ENCODE assay signal across 8 cellular contexts in the genomic region with DNA sequence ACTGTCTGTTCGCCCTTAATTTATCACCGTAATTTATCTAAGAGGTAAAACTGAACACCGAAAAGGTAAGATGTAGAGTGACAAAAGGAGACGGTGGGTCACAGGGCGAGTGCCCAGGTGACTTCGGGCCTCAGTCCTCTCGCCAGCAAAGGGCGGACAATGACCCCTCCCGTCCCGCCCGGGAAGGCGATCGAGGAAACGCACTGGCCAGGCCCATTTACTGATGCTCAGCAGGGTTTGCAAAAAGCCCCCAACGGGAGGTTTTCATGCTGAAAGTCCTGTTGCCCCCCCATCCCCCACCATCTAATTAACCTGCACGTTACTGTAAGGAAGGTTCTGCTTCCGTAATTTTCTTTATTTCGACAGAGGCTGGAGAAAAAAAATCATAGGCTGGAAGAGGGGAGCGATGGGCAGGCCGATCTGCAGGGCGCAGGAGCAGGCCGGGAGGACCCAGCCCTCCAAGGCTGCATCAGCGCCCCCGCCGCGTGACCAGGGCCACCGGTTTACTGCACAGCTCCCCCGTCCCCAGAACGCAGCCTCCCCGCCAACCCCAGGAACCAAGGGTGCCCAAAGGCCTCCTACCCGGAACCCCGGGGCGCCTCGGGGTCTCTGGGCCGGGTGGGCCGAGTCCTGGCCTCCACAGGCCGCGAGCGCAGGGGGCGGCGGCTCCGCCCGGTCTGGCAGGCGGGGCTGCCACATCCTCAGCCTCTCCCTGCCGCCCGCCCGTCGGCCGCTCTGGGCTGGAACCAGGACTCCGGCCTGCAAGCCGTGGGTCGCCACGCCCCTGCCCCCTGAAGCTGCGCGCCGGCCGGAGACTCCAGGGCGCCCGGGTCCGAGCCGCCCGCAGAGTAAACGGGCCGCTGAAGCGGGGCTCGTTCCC. TPM values are rescaled to one million over a fixed set of nuclear protein-coding genes. Genes with fewer than 3 reads are reported as not detected.
DNase-seq lines count a peak whose midpoint lies in the region; ATAC-seq, FAIRE-seq and TF ChIP-seq lines count a peak whose summit lies in the region.

No MANE protein-coding gene starts in this region.

- peaks cover 21% of the 10 kb centered on the region for H3K4me1 ChIP-seq in A549
- H3K4me1 ChIP-seq in Panc1 (ENCODE audit: control insufficient read depth, insufficient read depth, low read length): peaks cover 23% of the 10 kb centered on the region
- peaks cover 22% of the 10 kb centered on the region for H3K4me1 ChIP-seq in foreskin keratinocyte
- peaks cover 0 to 51% (median 46%) of the 10 kb centered on the region in 5 donors for H3K4me1 ChIP-seq in subcutaneous abdominal adipose tissue (ENCODE audit: control insufficient read depth in 5 of 5, insufficient read depth in 5 of 5, low read length in 5 of 5)

- ATAC-seq in A549 (peak; percentile 73 to 76), GM18868 (IDR thresholded peaks at IDR 0.05; ENCODE audit: unreplicated experiment) (peak; percentile 22), HG03159 (IDR thresholded peaks at IDR 0.05; ENCODE audit: unreplicated experiment) (peak; percentile 15), Panc1 (peak; percentile 79), foreskin keratinocyte (peak; percentile 51)

- H3K9me3 ChIP-seq in A549 (no peaks in the 10 kb centered on the region), Panc1 (ENCODE audit: control insufficient read depth, insufficient read depth, low read depth, low read length) (no peaks in the 10 kb centered on the region), subcutaneous abdominal adipose tissue (ENCODE audit: control insufficient read depth in 5 of 5, low read length in 5 of 5) (no peaks in the 10 kb centered on the region)

- peaks cover 21% of the 10 kb centered on the region for H3K4me1 Mint-ChIP-seq in nephron progenitor cell

- no peak for TF ChIP-seq POLR2A in A549 (IDR thresholded peaks at IDR 0.05; ENCODE audit: low read length)

- BruUV-seq in Panc1 (replicated peaks; lab: Mats Ljungman, UMichigan): no TSS peak

- peak overlapping the region; percentile 64 to 93 for H3K27ac ChIP-seq in A549
- H3K27ac ChIP-seq in Panc1 (ENCODE audit: low read length): peak overlapping the region; percentile 80
- H3K27ac ChIP-seq in foreskin keratinocyte: peak overlapping the region; percentile 82
- peak overlapping the region; percentile 57 for H3K27ac ChIP-seq in subcutaneous abdominal adipose tissue (ENCODE audit: low read depth, low read length)

- no peaks in the 10 kb centered on the region for H3K36me3 Mint-ChIP-seq in nephron progenitor cell (ENCODE audit: low read depth)

- H3K27me3 Mint-ChIP-seq in nephron progenitor cell (ENCODE audit: low read depth, poor library complexity): peaks cover 41% of the 10 kb centered on the region

- no peaks in the 10 kb centered on the region for H3K27me3 ChIP-seq in Panc1 (ENCODE audit: control insufficient read depth, insufficient read depth, low read length)
- H3K27me3 ChIP-seq in foreskin keratinocyte: no peaks in the 10 kb centered on the region
- peaks cover 3 to 11% (median 4%) of the 10 kb centered on the region in 5 donors for H3K27me3 ChIP-seq in subcutaneous abdominal adipose tissue (ENCODE audit: control insufficient read depth in 5 of 5, insufficient read depth in 4 of 5, low read length in 5 of 5)

- FAIRE-seq in A549 (lab: Jason Lieb, UNC): no peak

- POLR2A ChIA-PET in A549 (lab: Yijun Ruan, JAX): interaction anchor here (0.6 to 2.7 kb wide), 9 partner anchors 10 to 1728 kb away, joined by 3 to 25 read pairs (median 3); partner anchors contain the start of gene LHPP
- POLR2A ChIA-PET in Panc1 (lab: Charles Lee): interaction anchor here (0.7 kb wide), 1 partner anchor 372 kb away, joined by 3 read pairs; no protein-coding TSS in a partner anchor

- CTCF ChIA-PET in A549 (lab: Yijun Ruan, JAX): interaction anchor here (1.0 to 4.8 kb wide), 10 partner anchors 10 to 424 kb away, joined by 3 to 25 read pairs (median 6); no protein-coding TSS in a partner anchor
- CTCF ChIA-PET in Panc1 (lab: Charles Lee): no interaction called here

- DNase-seq in A549 (ENCODE audit: low read depth in 1 of 2, low spot score in 1 of 2) (peak; percentile 51 to 62), Panc1 (ENCODE audit: low read depth, low spot score) (no peak), foreskin keratinocyte (peak in 1 of 2 donors; percentile 34), nephron progenitor cell (peak; percentile 75)
- peak; percentile 7 for DNase-seq in activated gamma-delta T cell treated with anti-CD3 and anti-CD28 coated beads, Interleukin-2, amount 50 U/mL, for 16 hours (ENCODE audit: low read depth)

- peak overlapping the region in 4 of 5 donors; percentile 68 to 73 (median 69) for H3K9ac ChIP-seq in subcutaneous abdominal adipose tissue (ENCODE audit: low read length in 5 of 5)

- H3K4me3 ChIP-seq in A549 (peak overlapping the region; percentile 85), Panc1 (ENCODE audit: low read depth in 2 of 2, low read length in 2 of 2) (peak overlapping the region; percentile 64 to 79), subcutaneous abdominal adipose tissue (ENCODE audit: low read depth in 1 of 5, low read length in 5 of 5) (peak overlapping the region; percentile 64 to 82 (median 72))

- intact Hi-C loops in Panc1 (cut with micrococcal nuclease; ENCODE audit: unreplicated experiment): no loop called here

- WGBS in A549 (ENCODE audit: missing lambda C conversion rate): 31% methylated on average over 24 of the region's 66 CpGs

- in situ Hi-C loops in Panc1 (cut with HindIII; ENCODE audit: low pct_unique_long_range_greater_than_20kb, low sequenced_read_pairs): no loop called here

- H3K4me3 Mint-ChIP-seq in nephron progenitor cell: peak overlapping the region; percentile 86

- TF ChIP-seq CTCF in A549 (IDR thresholded peaks at IDR 0.05) (no peak), Panc1 (IDR thresholded peaks at IDR 0.05) (no peak; the same call in 1 of the 2 replicates), foreskin keratinocyte (conservative IDR thresholded peaks at IDR 0.05) (peak; percentile 27), nephron progenitor cell (IDR thresholded peaks at IDR 0.05) (no peak)

- H3K4me2 ChIP-seq in A549: peak overlapping the region; percentile 86

- H3K9me3 Mint-ChIP-seq in nephron progenitor cell: no peaks in the 10 kb centered on the region

- TF ChIP-seq RAD21 in A549 (conservative IDR thresholded peaks at IDR 0.05 in 1 of 2, IDR thresholded peaks at IDR 0.05 in 1 of 2): 0 out of 5 replicates have a peak, but pooled peaks of 1 of the 2 experiments have one; percentile 5

- no peaks in the 10 kb centered on the region for H3K36me3 ChIP-seq in Panc1 (ENCODE audit: control insufficient read depth, insufficient read depth, low read length)
- no peaks in the 10 kb centered on the region for H3K36me3 ChIP-seq in subcutaneous abdominal adipose tissue (ENCODE audit: control insufficient read depth in 5 of 5, insufficient read depth in 5 of 5, low read length in 5 of 5)

- TF ChIP-seq EP300 in A549 (IDR thresholded peaks at IDR 0.05): no peak

- H3K27ac Mint-ChIP-seq in nephron progenitor cell: peak overlapping the region; percentile 57

TF ChIP-seq in A549, 52 proteins besides CTCF, POLR2A, EP300 and RAD21 (continues in another document):
- no peak for TF ChIP-seq ZC3H11A (IDR thresholded peaks at IDR 0.05)
- TF ChIP-seq HOXB5 (CRISPR knock-in tag; IDR thresholded peaks at IDR 0.05): no peak
- no peak for TF ChIP-seq HEYL (CRISPR knock-in tag; IDR thresholded peaks at IDR 0.05)
- TF ChIP-seq SMC3 (IDR thresholded peaks at IDR 0.05): no peak
- TF ChIP-seq, protein P1, sequence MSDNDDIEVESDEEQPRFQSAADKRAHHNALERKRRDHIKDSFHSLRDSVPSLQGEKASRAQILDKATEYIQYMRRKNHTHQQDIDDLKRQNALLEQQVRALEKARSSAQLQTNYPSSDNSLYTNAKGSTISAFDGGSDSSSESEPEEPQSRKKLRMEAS (IDR thresholded peaks at IDR 0.05): no peak; the same call in 1 of the 2 replicates
- TF ChIP-seq NPAS2 (CRISPR knock-in tag; IDR thresholded peaks at IDR 0.05; ENCODE audit: borderline replicate concordance): no peak
- no peak for TF ChIP-seq PHF8 (IDR thresholded peaks at IDR 0.05; ENCODE audit: borderline replicate concordance, low read depth)

RNA-seq across cellular contexts. Expression of gene OAT, which starts 0.6 kb away (rescaled TPM):
- polyA plus RNA-seq in A549 (2011; rRNA removed): 82.6 and 97.6 TPM in 2 replicates
- polyA plus RNA-seq in A549 (2012; cell fraction: cytosol; rRNA removed): 34.2 and 40.9 TPM in 2 replicates
- 20.9 and 43.4 TPM in 2 replicates for polyA plus RNA-seq in A549 (2012; cell fraction: nucleus; rRNA removed)
- 74.5 to 81.3 TPM (median 75.3 TPM) in 3 replicates for polyA plus RNA-seq in A549 (2017; fragmentation: RNase III; extraction: RNeasy Plus Mini Kit Qiagen cat#74134 plus additional on column Dnase treatment)
- 34.0 and 40.0 TPM in 2 replicates for polyA minus RNA-seq in A549 (2011; rRNA and poly(A)+ RNA removed)
- 166 TPM for total RNA-seq in Panc1 (2021; ENCODE audit: unreplicated experiment)
- polyA plus RNA-seq in Panc1 (2012; ENCODE audit: insufficient read length): 94.8 TPM
- total RNA-seq in foreskin keratinocyte: 263 and 268 TPM in 2 replicates
- 146 and 166 TPM in 2 replicates for polyA plus RNA-seq in foreskin keratinocyte

RNA-seq across cellular contexts. Expression of gene NKX1-2, which starts 31.7 kb away (rescaled TPM):
- 0.16 and 0.20 TPM in 2 replicates for polyA plus RNA-seq in A549 (2011; rRNA removed)
- 0.01 TPM in 1 of 2 replicates, not detected in the other for polyA plus RNA-seq in A549 (2012; cell fraction: cytosol; rRNA removed)
- polyA plus RNA-seq in A549 (2012; cell fraction: nucleus; rRNA removed): not detected in 2 replicates
- 0.03 to 0.08 TPM (median 0.03 TPM) in 3 replicates for polyA plus RNA-seq in A549 (2017; fragmentation: RNase III; extraction: RNeasy Plus Mini Kit Qiagen cat#74134 plus additional on column Dnase treatment)
- 0.10 and 0.12 TPM in 2 replicates for polyA minus RNA-seq in A549 (2011; rRNA and poly(A)+ RNA removed)
- total RNA-seq in Panc1 (2021; ENCODE audit: unreplicated experiment): 0.15 TPM
- 0.08 TPM for polyA plus RNA-seq in Panc1 (2012; ENCODE audit: insufficient read length)
- 4.5 and 5.5 TPM in 2 replicates for total RNA-seq in foreskin keratinocyte
- polyA plus RNA-seq in foreskin keratinocyte: 2.9 and 3.0 TPM in 2 replicates

RNA-seq across cellular contexts. Expression of gene LHPP, which starts 43.5 kb away (rescaled TPM):
- polyA plus RNA-seq in A549 (2011; rRNA removed): 18.6 and 21.7 TPM in 2 replicates
- polyA plus RNA-seq in A549 (2012; cell fraction: cytosol; rRNA removed): 13.2 and 16.1 TPM in 2 replicates
- 14.0 and 22.8 TPM in 2 replicates for polyA plus RNA-seq in A549 (2012; cell fraction: nucleus; rRNA removed)
- polyA plus RNA-seq in A549 (2017; fragmentation: RNase III; extraction: RNeasy Plus Mini Kit Qiagen cat#74134 plus additional on column Dnase treatment): 11.5 to 15.7 TPM (median 14.4 TPM) in 3 replicates
- 10.6 and 15.7 TPM in 2 replicates for polyA minus RNA-seq in A549 (2011; rRNA and poly(A)+ RNA removed)
- 15.0 TPM for total RNA-seq in Panc1 (2021; ENCODE audit: unreplicated experiment)
- polyA plus RNA-seq in Panc1 (2012; ENCODE audit: insufficient read length): 29.6 TPM
- 14.4 and 15.1 TPM in 2 replicates for total RNA-seq in foreskin keratinocyte
- 21.0 and 23.3 TPM in 2 replicates for polyA plus RNA-seq in foreskin keratinocyte

Comparison
In these comparisons a context has a peak if more than half of its experiments do, and no peak if none do; other contexts are left out.
1. ATAC-seq: peak in every context shown above with its lines; median percentile 79 in Panc1; 74 in A549; 51 in foreskin keratinocyte; 22 in GM18868; 15 in HG03159.